ENCODE assay signal across 10 cellular contexts in the genomic region with DNA sequence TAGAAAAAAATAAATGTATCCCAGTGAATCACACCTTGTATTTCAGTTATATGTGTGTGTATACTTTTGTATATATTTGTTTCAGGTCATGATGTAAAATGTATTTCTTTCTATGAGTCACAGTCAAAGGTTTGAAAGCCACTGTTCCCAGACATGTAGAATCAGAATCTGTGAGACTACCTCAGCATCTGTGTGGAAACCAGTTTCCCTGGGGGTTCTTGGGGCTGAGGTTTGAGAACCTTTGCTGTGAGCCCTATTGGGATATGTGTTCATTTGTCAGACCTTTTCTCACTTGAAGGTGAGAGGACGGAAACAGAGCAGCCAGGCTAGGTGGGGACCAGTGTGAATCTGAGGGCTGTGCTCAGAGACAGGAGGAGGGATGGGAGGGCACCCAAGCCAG.
DNase-seq lines count a peak whose midpoint lies in the region; ATAC-seq lines count a peak whose summit lies in the region.
"Had no signal": no experiment of that assay in that cellular context is flagged by ENCODE, and none has a peak within 500 bp of the region (broad histone marks: within the 10 kb centered on the region; RNA-seq: fewer than 3 reads in every experiment).

No MANE protein-coding gene starts in this region.

- H3K4me1 ChIP-seq in HUES6 (ENCODE audit: control insufficient read depth, insufficient read depth, low read length) = peaks cover 35% of the 10 kb centered on the region

- H3K27me3 ChIP-seq in HUES6 (ENCODE audit: control insufficient read depth, insufficient read depth, low read length) = no peaks in the 10 kb centered on the region

- peak; percentile 74 for ATAC-seq in GM21786 (IDR thresholded peaks at IDR 0.05; ENCODE audit: unreplicated experiment)

- H3K9me3 ChIP-seq in HUES6 (ENCODE audit: control insufficient read depth, insufficient read depth, low read depth, low read length) = no peaks in the 10 kb centered on the region
- H3K9me3 ChIP-seq: Caco-2 had no signal

- H3K4me3 ChIP-seq in HUES6 (ENCODE audit: low read depth, low read length) = no peak overlapping the region

- DNase-seq in EL (peak; percentile 42), glomerular visceral epithelial cell (ENCODE audit: extremely low spot score) (peak; percentile 30), HUDEP-2 (lab: John Stamatoyannopoulos, UW; ENCODE audit: unreplicated experiment in 76 of 76) (no peak), ecto neural progenitor cell (ENCODE audit: low spot score) (no peak), kidney glomerular epithelial cell (lab: John Stamatoyannopoulos, UW) (no peak), CD1c-positive myeloid dendritic cell (ENCODE audit: extremely low spot score) (no peak)
- DNase-seq: Caco-2, NCI-H1105 had no signal

- H3K36me3 ChIP-seq in HUES6 (ENCODE audit: control insufficient read depth, insufficient read depth, low read length) = no peaks in the 10 kb centered on the region

- H3K27ac ChIP-seq in HUES6 (ENCODE audit: low read depth, low read length) = peak overlapping the region; percentile 90; the same call in 1 of the 2 replicates

- H3K9ac ChIP-seq in HUES6 (ENCODE audit: low read length) = no peak overlapping the region

Comparison
In these comparisons a context has a peak if more than half of its experiments do, and no peak if none do; other contexts are left out.
1. DNase-seq: peak in EL (single experiment) and glomerular visceral epithelial cell (single experiment); none in HUDEP-2 (0 of 76), ecto neural progenitor cell (single experiment), kidney glomerular epithelial cell (single experiment) and CD1c-positive myeloid dendritic cell (single experiment).